30 cellular contexts compared by ENCODE assay signal in the genomic region with DNA sequence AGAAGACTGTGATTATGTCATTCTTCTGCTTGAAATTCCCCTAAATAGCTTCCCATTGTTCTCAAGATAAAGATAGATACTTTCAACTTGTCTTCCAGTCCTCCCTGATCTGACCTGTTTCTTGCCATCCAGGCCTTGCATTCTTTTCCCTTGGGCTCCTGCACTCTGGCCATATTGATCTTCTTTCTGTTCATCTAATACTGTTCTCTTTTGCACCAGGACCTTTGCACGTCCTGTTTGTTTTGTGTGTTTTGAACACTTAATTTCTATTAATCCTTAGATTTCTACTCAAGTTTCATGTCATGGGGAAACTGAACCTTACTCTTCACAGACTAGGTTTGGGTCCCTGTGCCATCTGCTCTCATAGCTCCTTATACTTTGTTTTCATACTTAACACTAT.
"Had no signal": no experiment of that assay in that cellular context is flagged by ENCODE, and none has a peak within 500 bp of the region (broad histone marks: within the 10 kb centered on the region; RNA-seq: fewer than 3 reads in every experiment).

No MANE protein-coding gene starts in this region.

- H3K27ac Mint-ChIP-seq: naive thymus-derived CD4-positive, alpha-beta T cell; nephron; neural progenitor cell; progenitor cell of endocrine pancreas had no signal

- H3K9ac ChIP-seq: neural progenitor cell, parathyroid adenoma had no signal

- H3K4me1 Mint-ChIP-seq: nephron; stimulated activated naive CD8-positive, alpha-beta T cell treated with anti-CD3 and anti-CD28 coated beads, Interleukin-15, amount 100 ng/mL, for 72 hours had no signal

- H3K27ac ChIP-seq: coronary artery, foreskin keratinocyte, gastroesophageal sphincter, heart right ventricle, left lung, neural progenitor cell, parathyroid adenoma, suprapubic skin, transverse colon, upper lobe of right lung, uterus had no signal

- H3K27me3 Mint-ChIP-seq: naive thymus-derived CD4-positive, alpha-beta T cell; progenitor cell of endocrine pancreas had no signal

- ATAC-seq: foreskin keratinocyte; gastroesophageal sphincter; heart right ventricle; left cardiac atrium; left lung; naive thymus-derived CD4-positive, alpha-beta T cell; sciatic nerve; stimulated activated naive CD8-positive, alpha-beta T cell treated with anti-CD3 and anti-CD28 coated beads, Interleukin-15, amount 100 ng/mL, for 72 hours; upper lobe of right lung had no signal

- H3K36me3 ChIP-seq: gastroesophageal sphincter, heart right ventricle, left lung, neural progenitor cell, suprapubic skin, transverse colon, upper lobe of right lung, uterus had no signal

- H3K4me3 ChIP-seq: coronary artery, gastroesophageal sphincter, heart right ventricle, left lung, neural progenitor cell, smooth muscle cell, suprapubic skin, transverse colon, upper lobe of right lung, uterus had no signal

- DNase-seq: dermis blood vessel endothelial cell; effector memory CD4-positive, alpha-beta T cell; foreskin keratinocyte; glutamatergic neuron; heart right ventricle; hippocampal formation; left cardiac atrium; left lung; mesendoderm; midbrain; naive thymus-derived CD4-positive, alpha-beta T cell; stimulated activated CD4-positive, alpha-beta T cell treated with anti-CD3 and anti-CD28 coated beads, Interleukin-12 subunit alpha, Interleukin-12 subunit beta, amount 100 ng/mL, for 4 hours; stimulated activated CD4-positive, alpha-beta T cell treated with anti-CD3 and anti-CD28 coated beads, Interleukin-1b, Interleukin-23, amount 100 ng/mL, for 48 hours; stimulated activated CD4-positive, alpha-beta T cell treated with anti-CD3 and anti-CD28 coated beads, Interleukin-4, amount 100 ng/mL, for 1 hour; stimulated activated CD8-positive, alpha-beta memory T cell treated with anti-CD3 and anti-CD28 coated beads, Interleukin-4, amount 100 ng/mL, for 48 hours; stimulated activated naive CD4-positive, alpha-beta T cell; stimulated activated naive CD8-positive, alpha-beta T cell treated with anti-CD3 and anti-CD28 coated beads, Interleukin-15, amount 100 ng/mL, for 72 hours; transverse colon; upper lobe of right lung; uterus had no signal

- FAIRE-seq: islet of Langerhans had no signal

- H3K4me1 ChIP-seq: parathyroid adenoma, upper lobe of right lung, uterus had no signal

- H3K4me3 Mint-ChIP-seq: naive thymus-derived CD4-positive, alpha-beta T cell; nephron; neural progenitor cell; stimulated activated naive CD8-positive, alpha-beta T cell treated with anti-CD3 and anti-CD28 coated beads, Interleukin-15, amount 100 ng/mL, for 72 hours had no signal

- H3K4me2 ChIP-seq: neural progenitor cell, smooth muscle cell had no signal

- H3K27me3 ChIP-seq: foreskin keratinocyte, gastroesophageal sphincter, heart right ventricle, left lung, neural progenitor cell, suprapubic skin, transverse colon, upper lobe of right lung, uterus had no signal

- H3K9me3 ChIP-seq: gastroesophageal sphincter, heart right ventricle, suprapubic skin, transverse colon, upper lobe of right lung, uterus had no signal

- H3K9me3 Mint-ChIP-seq: stimulated activated naive CD8-positive, alpha-beta T cell treated with anti-CD3 and anti-CD28 coated beads, Interleukin-15, amount 100 ng/mL, for 72 hours had no signal
